Comparison of ENCODE assay signal across 8 cellular contexts in genomic region chr22:41048791-41049717, GRCh38. TPM values are rescaled to one million over a fixed set of nuclear protein-coding genes. Genes with fewer than 3 reads are reported as not detected.
DNase-seq lines count a peak whose midpoint lies in the region; ATAC-seq, FAIRE-seq and TF ChIP-seq lines count a peak whose summit lies in the region.

No MANE protein-coding gene starts in this region.

- H3K4me1 Mint-ChIP-seq in astrocyte (ENCODE audit: low read depth, unreplicated experiment) = peaks cover 11% of the 10 kb centered on the region
- peaks cover 15% of the 10 kb centered on the region for H3K4me1 Mint-ChIP-seq in activated T-helper 2 cell treated with anti-CD3 and anti-CD28 coated beads, Interferon-gamma antibody, Interleukin-2, Interleukin-4, amounts not matched to agents 10 μg/mL and 5 μg/mL and 100 μg/mL, durations not matched to agents 14 hours and 24 hours and 36 hours (ENCODE audit: low read depth)

- H3K4me2 ChIP-seq in astrocyte (ENCODE audit: low read length) = peak overlapping the region; percentile 73

- H3K27ac Mint-ChIP-seq in astrocyte (ENCODE audit: unreplicated experiment) = no peak overlapping the region
- no peak overlapping the region for H3K27ac Mint-ChIP-seq in activated T-helper 2 cell treated with anti-CD3 and anti-CD28 coated beads, Interferon-gamma antibody, Interleukin-2, Interleukin-4, amounts not matched to agents 10 μg/mL and 5 μg/mL and 100 μg/mL, durations not matched to agents 14 hours and 24 hours and 36 hours

- no peaks in the 10 kb centered on the region for H4K20me1 ChIP-seq in astrocyte (ENCODE audit: insufficient read depth, low read length)

- TF ChIP-seq POLR2A in gastrocnemius medialis (IDR thresholded peaks at IDR 0.05) = no peak

- H3K36me3 ChIP-seq in astrocyte (ENCODE audit: insufficient read depth, low read length) = no peaks in the 10 kb centered on the region
- H3K36me3 ChIP-seq in gastrocnemius medialis = no peaks in the 10 kb centered on the region

- H3K27me3 ChIP-seq in astrocyte (ENCODE audit: insufficient read depth, low read length) = no peaks in the 10 kb centered on the region
- no peaks in the 10 kb centered on the region for H3K27me3 ChIP-seq in gastrocnemius medialis

- peak overlapping the region; percentile 90 for H2AFZ ChIP-seq in astrocyte (ENCODE audit: low read depth, low read length)

- no peak overlapping the region for H3K9ac ChIP-seq in astrocyte (ENCODE audit: low read length)

- no peaks in the 10 kb centered on the region for H3K27me3 Mint-ChIP-seq in astrocyte (ENCODE audit: low read depth, unreplicated experiment)
- no peaks in the 10 kb centered on the region for H3K27me3 Mint-ChIP-seq in activated T-helper 2 cell treated with anti-CD3 and anti-CD28 coated beads, Interferon-gamma antibody, Interleukin-2, Interleukin-4, amounts not matched to agents 10 μg/mL and 5 μg/mL and 100 μg/mL, durations not matched to agents 14 hours and 24 hours and 36 hours (ENCODE audit: low read depth)

- H3K4me3 ChIP-seq in astrocyte (ENCODE audit: insufficient read depth, low read depth, low read length) = no peak overlapping the region
- H3K4me3 ChIP-seq in gastrocnemius medialis = peak overlapping the region; percentile 46 to 53 (median 50)

- FAIRE-seq in astrocyte (lab: Jason Lieb, UNC) = no peak

- no peak overlapping the region for H3K4me3 Mint-ChIP-seq in astrocyte (ENCODE audit: unreplicated experiment)
- H3K4me3 Mint-ChIP-seq in activated T-helper 2 cell treated with anti-CD3 and anti-CD28 coated beads, Interferon-gamma antibody, Interleukin-2, Interleukin-4, amounts not matched to agents 10 μg/mL and 5 μg/mL and 100 μg/mL, durations not matched to agents 14 hours and 24 hours and 36 hours (ENCODE audit: low read depth) = no peak overlapping the region

- H3K4me1 ChIP-seq in astrocyte (ENCODE audit: insufficient read depth, low read length) (peaks cover 13% of the 10 kb centered on the region), gastrocnemius medialis (peaks cover 0 to 8% of the 10 kb centered on the region in 2 donors)

- in situ Hi-C loops in gastrocnemius medialis (cut with MboI; ENCODE audit: low sequenced_read_pairs in 4 of 4) = no loop called here

- H3K9me3 ChIP-seq in astrocyte (ENCODE audit: insufficient read depth, low read depth, low read length) (no peaks in the 10 kb centered on the region), gastrocnemius medialis (no peaks in the 10 kb centered on the region)

- TF ChIP-seq CTCF in astrocyte (IDR thresholded peaks at IDR 0.05; ENCODE audit: insufficient read depth, low read depth, low read length) (no peak), gastrocnemius medialis (IDR thresholded peaks at IDR 0.05 in 4 of 5, conservative IDR thresholded peaks at IDR 0.05 in 1 of 5) (no peak)

- intact Hi-C loops in gastrocnemius medialis (cut with DNase I; ENCODE audit: low total_unique reads) = no loop called here
- intact Hi-C loops in activated T-helper 2 cell treated with anti-CD3 and anti-CD28 coated beads, Interferon-gamma antibody, Interleukin-2, Interleukin-4, amounts not matched to agents 10 μg/mL and 5 μg/mL and 100 μg/mL, durations not matched to agents 14 hours and 24 hours and 36 hours (cut with micrococcal nuclease) = no loop called here

- ATAC-seq in gastrocnemius medialis = peak; percentile 87 to 89

- H3K36me3 Mint-ChIP-seq in astrocyte (ENCODE audit: low read depth, unreplicated experiment) = no peaks in the 10 kb centered on the region
- no peaks in the 10 kb centered on the region for H3K36me3 Mint-ChIP-seq in activated T-helper 2 cell treated with anti-CD3 and anti-CD28 coated beads, Interferon-gamma antibody, Interleukin-2, Interleukin-4, amounts not matched to agents 10 μg/mL and 5 μg/mL and 100 μg/mL, durations not matched to agents 14 hours and 24 hours and 36 hours (ENCODE audit: low read depth)

- H3K79me2 ChIP-seq in astrocyte (ENCODE audit: insufficient read depth, low read length) = no peaks in the 10 kb centered on the region

- no peak overlapping the region for H3K27ac ChIP-seq in astrocyte (ENCODE audit: low read depth, low read length)
- peak overlapping the region; percentile 51 to 66 (median 61) for H3K27ac ChIP-seq in gastrocnemius medialis

- DNase-seq in GM04504 (ENCODE audit: low read depth) (peak; percentile 62), astrocyte (ENCODE audit: low read depth) (peak; percentile 73), iPS-NIHi11 (ENCODE audit: low spot score) (peak; percentile 62), gastrocnemius medialis (peak; percentile 39 to 64), NCI-H2029 (lab: John Stamatoyannopoulos, UW) (no peak), NCI-H2081 (lab: John Stamatoyannopoulos, UW) (no peak)
- no peak for DNase-seq in activated T-helper 2 cell treated with anti-CD3 and anti-CD28 coated beads, Interferon-gamma antibody, Interleukin-2, Interleukin-4, amounts not matched to agents 10 μg/mL and 5 μg/mL and 100 μg/mL, durations not matched to agents 14 hours and 24 hours and 36 hours (ENCODE audit: low spot score)
- no peak for DNase-seq in stimulated activated CD4-positive, alpha-beta T cell treated with anti-CD3 and anti-CD28 coated beads, Interleukin-1b, Interleukin-23, amount 100 ng/mL, for 48 hours

- H3K9me3 Mint-ChIP-seq in astrocyte (ENCODE audit: unreplicated experiment) = no peaks in the 10 kb centered on the region
- H3K9me3 Mint-ChIP-seq in activated T-helper 2 cell treated with anti-CD3 and anti-CD28 coated beads, Interferon-gamma antibody, Interleukin-2, Interleukin-4, amounts not matched to agents 10 μg/mL and 5 μg/mL and 100 μg/mL, durations not matched to agents 14 hours and 24 hours and 36 hours = no peaks in the 10 kb centered on the region

RNA-seq across cellular contexts. Expression of gene EP300, which starts 43.3 kb away (rescaled TPM):
- total RNA-seq in astrocyte (54.4 and 64.7 TPM in 2 replicates), gastrocnemius medialis (10 to 100 TPM; 29.6 to 53.0 (median 38.0) TPM)
- 66.5 and 68.6 TPM in 2 replicates for total RNA-seq in activated T-helper 2 cell treated with anti-CD3 and anti-CD28 coated beads, Interferon-gamma antibody, Interleukin-2, Interleukin-4, amounts not matched to agents 10 μg/mL and 5 μg/mL and 100 μg/mL, durations not matched to agents 14 hours and 24 hours and 36 hours

Comparison
In these comparisons a context has a peak if more than half of its experiments do, and no peak if none do; other contexts are left out.
1. DNase-seq: peak in GM04504 (single experiment), astrocyte (single experiment), iPS-NIHi11 (single experiment) and gastrocnemius medialis (2 of 2); none in NCI-H2029 (single experiment), activated T-helper 2 cell treated with anti-CD3 and anti-CD28 coated beads, Interferon-gamma antibody, Interleukin-2, Interleukin-4, amounts not matched to agents 10 μg/mL and 5 μg/mL and 100 μg/mL, durations not matched to agents 14 hours and 24 hours and 36 hours (single experiment), NCI-H2081 (0 of 2) and stimulated activated CD4-positive, alpha-beta T cell treated with anti-CD3 and anti-CD28 coated beads, Interleukin-1b, Interleukin-23, amount 100 ng/mL, for 48 hours (single experiment).